In the genomic region with DNA sequence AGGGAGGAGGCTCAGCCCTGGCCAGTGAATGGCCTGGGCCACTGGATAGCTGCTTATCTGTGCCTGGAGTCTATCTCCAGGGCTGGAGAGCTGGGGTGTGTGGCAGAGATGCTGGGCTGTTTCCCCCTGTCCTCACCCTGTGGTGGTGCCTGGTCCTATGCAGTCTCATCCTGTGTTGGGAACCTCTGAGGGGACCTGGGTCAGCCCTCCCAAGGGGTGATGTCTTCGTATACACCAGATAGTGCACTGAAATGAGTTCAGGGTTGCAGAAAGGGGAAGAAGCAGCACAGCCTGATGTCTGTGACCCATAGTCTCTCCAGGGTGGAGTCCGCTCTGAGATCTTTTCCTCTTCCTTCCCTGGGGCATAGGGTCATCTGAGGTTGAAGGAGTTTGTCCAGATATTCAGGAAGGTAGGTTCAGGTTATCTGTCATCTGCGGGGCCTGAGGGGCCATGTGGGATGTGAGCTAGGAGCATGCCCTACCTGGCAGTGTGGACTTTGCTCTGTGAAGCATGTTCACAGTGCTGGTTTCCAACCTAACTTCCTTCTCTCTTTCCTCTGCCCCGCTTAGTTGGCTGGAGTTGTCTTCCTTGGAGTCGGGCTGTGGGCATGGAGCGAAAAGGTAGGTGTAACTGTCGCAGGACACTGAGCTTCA, we compare ENCODE assay signal across 9 cellular contexts. TPM values are rescaled to one million over a fixed set of nuclear protein-coding genes. Genes with fewer than 3 reads are reported as not detected.
A peak's percentile ranks its signal among the peaks of the same experiment; 100 is the strongest.
DNase-seq lines count a peak whose midpoint lies in the region; ATAC-seq, FAIRE-seq and TF ChIP-seq lines count a peak whose summit lies in the region.
"Had no signal": no experiment of that assay in that cellular context is flagged by ENCODE, and none has a peak within 500 bp of the region (broad histone marks: within the 10 kb centered on the region; RNA-seq: fewer than 3 reads in every experiment).

No MANE protein-coding gene starts in this region.

- H3K27ac ChIP-seq in A549: peak overlapping the region; percentile 100

- no peak for TF ChIP-seq EP300 in A549 (IDR thresholded peaks at IDR 0.05)

- ATAC-seq in A549: peak; percentile 0 to 8; a peak in 3 of 6 replicates
- ATAC-seq in HG02571 (IDR thresholded peaks at IDR 0.05; ENCODE audit: unreplicated experiment): no peak

- no peaks in the 10 kb centered on the region for H3K9me3 ChIP-seq in A549

- no peak for TF ChIP-seq RAD21 in A549 (conservative IDR thresholded peaks at IDR 0.05 in 1 of 2, IDR thresholded peaks at IDR 0.05 in 1 of 2)

- peaks cover 70% of the 10 kb centered on the region for H3K36me3 Mint-ChIP-seq in dendritic cell treated with granulocyte-macrophage colony-stimulating factor and Interleukin-4, amounts not matched to agents 40 ng/mL and 50 ng/mL, for 4 days (ENCODE audit: low read depth)

- FAIRE-seq in A549 (lab: Jason Lieb, UNC): peak; percentile 51

- no peak for TF ChIP-seq CTCF in A549 (IDR thresholded peaks at IDR 0.05)

- H3K27ac Mint-ChIP-seq in dendritic cell treated with granulocyte-macrophage colony-stimulating factor and Interleukin-4, amounts not matched to agents 40 ng/mL and 50 ng/mL, for 4 days: peak overlapping the region; percentile 81

- no peak overlapping the region for H3K4me3 ChIP-seq in A549

- CTCF ChIA-PET in A549 (lab: Yijun Ruan, JAX): interaction anchor here (1.1 to 21.6 kb wide), 13 partner anchors 8 to 367 kb away, joined by 3 to 928 read pairs (median 9); a partner anchor contains a TSS

- H3K9me3 Mint-ChIP-seq in dendritic cell treated with granulocyte-macrophage colony-stimulating factor and Interleukin-4, amounts not matched to agents 40 ng/mL and 50 ng/mL, for 4 days: no peaks in the 10 kb centered on the region

- peak overlapping the region; percentile 55 for H3K4me2 ChIP-seq in A549

- TF ChIP-seq POLR2A in A549 (IDR thresholded peaks at IDR 0.05; ENCODE audit: low read length): no peak

- H3K4me3 Mint-ChIP-seq in dendritic cell treated with granulocyte-macrophage colony-stimulating factor and Interleukin-4, amounts not matched to agents 40 ng/mL and 50 ng/mL, for 4 days: peak overlapping the region; percentile 28

- H3K4me1 Mint-ChIP-seq in dendritic cell treated with granulocyte-macrophage colony-stimulating factor and Interleukin-4, amounts not matched to agents 40 ng/mL and 50 ng/mL, for 4 days (ENCODE audit: low read depth): peaks cover 81% of the 10 kb centered on the region

- peaks cover 100% of the 10 kb centered on the region for H3K4me1 ChIP-seq in A549

- DNase-seq in A549 (ENCODE audit: low read depth in 1 of 2, low spot score in 1 of 2): no peak
- peak; percentile 28 for DNase-seq in NOMO-1 treated with dmso at 0.1 percent for 144 hours (lab: John Stamatoyannopoulos, UW; ENCODE audit: unreplicated experiment)
- peak; percentile 78 for DNase-seq in mesenteric fat pad (ENCODE audit: low spot score)
- DNase-seq in midbrain (lab: John Stamatoyannopoulos, UW): no peak
- no peak for DNase-seq in SW 1271 (lab: John Stamatoyannopoulos, UW)
- DNase-seq in anterior cingulate cortex (lab: John Stamatoyannopoulos, UW): no peak
- DNase-seq: NCI-H1436 had no signal

- H3K27me3 Mint-ChIP-seq in dendritic cell treated with granulocyte-macrophage colony-stimulating factor and Interleukin-4, amounts not matched to agents 40 ng/mL and 50 ng/mL, for 4 days: no peaks in the 10 kb centered on the region

- WGBS in A549 (ENCODE audit: missing lambda C conversion rate): 62% methylated on average over 6 of the region's 7 CpGs

- intact Hi-C loops in dendritic cell treated with granulocyte-macrophage colony-stimulating factor and Interleukin-4, amounts not matched to agents 40 ng/mL and 50 ng/mL, for 4 days (cut with micrococcal nuclease): no loop called here

- POLR2A ChIA-PET in A549 (lab: Yijun Ruan, JAX): interaction anchor here (0.5 to 2.1 kb wide), 3 partner anchors 45 to 96 kb away, joined by 3 to 8 read pairs (median 4); a partner anchor contains a TSS

TF ChIP-seq in A549, 52 proteins besides CTCF, POLR2A, EP300 and RAD21:
- TF ChIP-seq, protein P1, sequence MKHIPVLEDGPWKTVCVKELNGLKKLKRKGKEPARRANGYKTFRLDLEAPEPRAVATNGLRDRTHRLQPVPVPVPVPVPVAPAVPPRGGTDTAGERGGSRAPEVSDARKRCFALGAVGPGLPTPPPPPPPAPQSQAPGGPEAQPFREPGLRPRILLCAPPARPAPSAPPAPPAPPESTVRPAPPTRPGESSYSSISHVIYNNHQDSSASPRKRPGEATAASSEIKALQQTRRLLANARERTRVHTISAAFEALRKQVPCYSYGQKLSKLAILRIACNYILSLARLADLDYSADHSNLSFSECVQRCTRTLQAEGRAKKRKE (CRISPR knock-in tag; IDR thresholded peaks at IDR 0.05; ENCODE audit: low read depth): no peak
- TF ChIP-seq, protein P2, sequence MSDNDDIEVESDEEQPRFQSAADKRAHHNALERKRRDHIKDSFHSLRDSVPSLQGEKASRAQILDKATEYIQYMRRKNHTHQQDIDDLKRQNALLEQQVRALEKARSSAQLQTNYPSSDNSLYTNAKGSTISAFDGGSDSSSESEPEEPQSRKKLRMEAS (IDR thresholded peaks at IDR 0.05): 0 out of 2 replicates have a peak, but pooled peaks have one; percentile 34
- TF ChIP-seq TP53 (CRISPR knock-in tag; IDR thresholded peaks at IDR 0.05) (no peak), BHLHE40 (IDR thresholded peaks at IDR 0.05; ENCODE audit: low read depth, low read length) (no peak), RFX5 (IDR thresholded peaks at IDR 0.05) (no peak), KDM1A (IDR thresholded peaks at IDR 0.05; ENCODE audit: low read depth) (no peak), CBX2 (IDR thresholded peaks at IDR 0.05; ENCODE audit: borderline replicate concordance, low read depth) (no peak), JUN (IDR thresholded peaks at IDR 0.05) (0 out of 5 replicates have a peak, but pooled peaks of 1 of the 2 experiments have one; percentile 16)
- TF ChIP-seq, protein P3, sequence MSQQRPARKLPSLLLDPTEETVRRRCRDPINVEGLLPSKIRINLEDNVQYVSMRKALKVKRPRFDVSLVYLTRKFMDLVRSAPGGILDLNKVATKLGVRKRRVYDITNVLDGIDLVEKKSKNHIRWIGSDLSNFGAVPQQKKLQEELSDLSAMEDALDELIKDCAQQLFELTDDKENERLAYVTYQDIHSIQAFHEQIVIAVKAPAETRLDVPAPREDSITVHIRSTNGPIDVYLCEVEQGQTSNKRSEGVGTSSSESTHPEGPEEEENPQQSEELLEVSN (IDR thresholded peaks at IDR 0.05; ENCODE audit: borderline replicate concordance, low read depth): 0 out of 2 replicates have a peak, but pooled peaks have one; percentile 15

RNA-seq across cellular contexts. Expression of a gene that starts 33.4 kb away (rescaled TPM):
- 0.01 and 0.04 TPM in 2 replicates for polyA plus RNA-seq in A549 (2011; rRNA removed)
- 0.01 TPM in 1 of 2 replicates, not detected in the other for polyA plus RNA-seq in A549 (2012; cell fraction: cytosol; rRNA removed)
- polyA plus RNA-seq in A549 (2012; cell fraction: nucleus; rRNA removed): 0.02 and 0.04 TPM in 2 replicates
- polyA plus RNA-seq in A549 (2017; fragmentation: RNase III; extraction: RNeasy Plus Mini Kit Qiagen cat#74134 plus additional on column Dnase treatment): 0.03 to 0.12 TPM (median 0.03 TPM) in 3 replicates
- 0.10 and 0.25 TPM in 2 replicates for polyA minus RNA-seq in A549 (2011; rRNA and poly(A)+ RNA removed)
- 0.35 TPM for total RNA-seq in mesenteric fat pad

RNA-seq across cellular contexts. Expression of a gene that starts 50.2 kb away (rescaled TPM):
- polyA plus RNA-seq in A549 (2011; rRNA removed) (87.0 and 97.1 TPM in 2 replicates), A549 (2017; fragmentation: RNase III; extraction: RNeasy Plus Mini Kit Qiagen cat#74134 plus additional on column Dnase treatment) (101 to 124 TPM (median 121 TPM) in 3 replicates)
- polyA plus RNA-seq in A549 (2012; cell fraction: cytosol; rRNA removed): 119 and 152 TPM in 2 replicates
- polyA plus RNA-seq in A549 (2012; cell fraction: nucleus; rRNA removed): 147 and 164 TPM in 2 replicates
- polyA minus RNA-seq in A549 (2011; rRNA and poly(A)+ RNA removed): 68.4 and 91.9 TPM in 2 replicates
- 177 TPM for total RNA-seq in mesenteric fat pad

Comparison
In these comparisons a context has a peak if more than half of its experiments do, and no peak if none do; other contexts are left out.
1. DNase-seq: peak in NOMO-1 treated with dmso at 0.1 percent for 144 hours (single experiment) and mesenteric fat pad (single experiment); none in A549 (0 of 2), midbrain (single experiment), SW 1271 (0 of 2) and anterior cingulate cortex (0 of 58).